Comparison of ENCODE assay signal across 13 cellular contexts in the genomic region with DNA sequence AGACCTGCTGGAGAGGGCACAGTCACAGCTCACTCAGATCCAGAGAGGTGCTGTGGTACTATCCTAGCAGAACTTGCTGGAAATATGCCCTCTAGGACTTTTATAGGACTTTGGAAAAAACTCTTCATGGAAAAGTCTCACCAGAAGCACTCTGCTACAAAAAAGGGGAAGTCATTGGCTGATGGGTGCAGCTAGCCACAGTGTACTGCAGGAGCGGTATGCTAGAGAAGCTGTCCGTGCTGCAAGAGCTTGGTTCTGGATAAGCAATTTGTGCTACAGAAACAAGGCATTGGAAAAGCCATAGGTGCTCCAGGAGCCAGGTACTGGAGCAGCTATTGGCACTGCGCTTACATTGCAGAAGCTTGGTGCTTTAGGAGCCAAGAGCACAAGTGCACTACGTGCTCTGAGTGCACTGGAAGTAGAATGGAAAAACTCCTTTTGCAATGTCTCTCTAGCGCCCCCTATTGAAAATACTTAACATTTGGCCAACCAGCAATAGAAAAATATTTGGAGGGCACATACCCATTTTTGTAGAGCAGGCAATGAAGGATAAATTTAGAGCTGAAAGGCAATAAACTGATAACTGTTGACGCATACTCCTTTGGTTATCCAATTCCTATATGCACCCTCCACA.
A peak's percentile ranks its signal among the peaks of the same experiment; 100 is the strongest.
DNase-seq lines count a peak whose midpoint lies in the region; ATAC-seq, FAIRE-seq and TF ChIP-seq lines count a peak whose summit lies in the region.
"Had no signal": no experiment of that assay in that cellular context is flagged by ENCODE, and none has a peak within 500 bp of the region (broad histone marks: within the 10 kb centered on the region; RNA-seq: fewer than 3 reads in every experiment).

No MANE protein-coding gene starts in this region.

- no peaks in the 10 kb centered on the region for H3K4me1 Mint-ChIP-seq in stimulated activated memory B cell treated with anti-CD40 and anti-IgM and Interleukin-4, amounts not matched to agents 10 μg/mL and 1 μg/mL and 100 μg/mL, for 72 hours

- H2AFZ ChIP-seq in HepG2 (ENCODE audit: low read length) (no peak overlapping the region), OCI-LY1 (ENCODE audit: low read length) (no peak overlapping the region)

- POLR2A ChIA-PET in HepG2 (lab: Yijun Ruan, JAX), result no interaction called here

- TF ChIP-seq POLR2A in HepG2 (IDR thresholded peaks at IDR 0.05; ENCODE audit: insufficient read depth in 1 of 2, low read depth in 2 of 2, low read length in 2 of 2) (no peak), right lobe of liver (IDR thresholded peaks at IDR 0.05) (no peak)

- ATAC-seq in HepG2 (no peak), right lobe of liver (no peak), esophagus mucosa (no peak)
- no peak for ATAC-seq in stimulated activated memory B cell treated with anti-CD40 and anti-IgM and Interleukin-4, amounts not matched to agents 10 μg/mL and 1 μg/mL and 100 μg/mL, for 72 hours

- H3F3A ChIP-seq in OCI-LY1 (ENCODE audit: insufficient read depth, low read length), result no peaks in the 10 kb centered on the region

- no peak overlapping the region for H3K9ac ChIP-seq in HepG2 (ENCODE audit: insufficient read depth, low read depth, low read length)
- no peak overlapping the region for H3K9ac ChIP-seq in OCI-LY1 (ENCODE audit: low read length)

- H3K36me3 ChIP-seq in HepG2 (replicated peaks in 1 of 2; ENCODE audit: control insufficient read depth in 1 of 2, insufficient read depth in 2 of 2, low read length in 2 of 2) (no peaks in the 10 kb centered on the region), right lobe of liver (no peaks in the 10 kb centered on the region), OCI-LY1 (ENCODE audit: insufficient read depth, low read length) (no peaks in the 10 kb centered on the region)
- H3K36me3 ChIP-seq: ovary, SJSA1 had no signal

- no peaks in the 10 kb centered on the region for H3K9me3 ChIP-seq in HepG2 (ENCODE audit: low read length)
- no peaks in the 10 kb centered on the region for H3K9me3 ChIP-seq in right lobe of liver
- peaks cover 3% of the 10 kb centered on the region; the same call in 1 of the 2 replicates for H3K9me3 ChIP-seq in OCI-LY1 (ENCODE audit: low read length)
- H3K9me3 ChIP-seq: ovary, SJSA1 had no signal

- H3K9me3 Mint-ChIP-seq in stimulated activated memory B cell treated with anti-CD40 and anti-IgM and Interleukin-4, amounts not matched to agents 10 μg/mL and 1 μg/mL and 100 μg/mL, for 72 hours, result no peaks in the 10 kb centered on the region

- BruUV-seq in HepG2 (replicated peaks; lab: Mats Ljungman, UMichigan), result no TSS peak

- H3K27me3 ChIP-seq in HepG2 (ENCODE audit: control insufficient read depth in 1 of 2, insufficient read depth in 2 of 2, low read length in 2 of 2), result no peaks in the 10 kb centered on the region
- no peaks in the 10 kb centered on the region for H3K27me3 ChIP-seq in right lobe of liver
- no peaks in the 10 kb centered on the region for H3K27me3 ChIP-seq in OCI-LY1 (ENCODE audit: insufficient read depth, low read length)
- H3K27me3 ChIP-seq: ovary had no signal

- H3K27ac ChIP-seq in HepG2 (ENCODE audit: extremely low read length, insufficient read depth, low read length) (no peak overlapping the region), right lobe of liver (no peak overlapping the region), OCI-LY1 (ENCODE audit: low read depth, low read length, poor library complexity, severe bottlenecking) (no peak overlapping the region), substantia nigra (ENCODE audit: low read depth, low read length, poor library complexity, severe bottlenecking) (no peak overlapping the region)
- H3K27ac ChIP-seq: ovary, SJSA1 had no signal

- FAIRE-seq in HepG2 (lab: Jason Lieb, UNC), result no peak
- FAIRE-seq: kidney had no signal

- H3K9me2 ChIP-seq in OCI-LY1 (ENCODE audit: low read depth, low read length), result no peaks in the 10 kb centered on the region

- CTCF ChIA-PET in HepG2 (lab: Yijun Ruan, JAX; ENCODE audit: low intra/inter-chr PET ratio, low total read pairs), result no interaction called here

- peaks cover 4% of the 10 kb centered on the region for H3K27me3 Mint-ChIP-seq in stimulated activated memory B cell treated with anti-CD40 and anti-IgM and Interleukin-4, amounts not matched to agents 10 μg/mL and 1 μg/mL and 100 μg/mL, for 72 hours

- TF ChIP-seq EP300 in HepG2 (IDR thresholded peaks at IDR 0.05; ENCODE audit: low read depth in 2 of 2, low read length in 2 of 2), result no peak
- no peak for TF ChIP-seq EP300 in HepG2 (CRISPR knock-in tag; IDR thresholded peaks at IDR 0.05; ENCODE audit: borderline replicate concordance)

- H3K4me3 Mint-ChIP-seq in stimulated activated memory B cell treated with anti-CD40 and anti-IgM and Interleukin-4, amounts not matched to agents 10 μg/mL and 1 μg/mL and 100 μg/mL, for 72 hours, result no peak overlapping the region

- 43% methylated on average over 5 of the region's 6 CpGs for WGBS in HepG2 (ENCODE audit: low lambda C conversion rate)
- 60% methylated on average over 5 of the region's 6 CpGs for WGBS in right lobe of liver (ENCODE audit: insufficient coverage, low coverage, low lambda C conversion rate, missing lambda C conversion rate)

- in situ Hi-C loops in HepG2 (cut with HindIII; ENCODE audit: extremely low pct_ligation_motif_present, low pct_unique_long_range_greater_than_20kb), result no loop called here

- intact Hi-C loops in HepG2 (cut with micrococcal nuclease; ENCODE audit: unreplicated experiment), result no loop called here
- intact Hi-C loops in right lobe of liver (cut with DNase I), result no loop called here

- H3K79me2 ChIP-seq in HepG2 (ENCODE audit: insufficient read depth, low read length), result no peaks in the 10 kb centered on the region
- no peaks in the 10 kb centered on the region for H3K79me2 ChIP-seq in OCI-LY1 (ENCODE audit: insufficient read depth, low read length)

- no peak for DNase-seq in HepG2 (ENCODE audit: low spot score)
- DNase-seq in right lobe of liver, result no peak
- DNase-seq in dermis blood vessel endothelial cell, result peak; percentile 2
- DNase-seq in NCI-H1694 (lab: John Stamatoyannopoulos, UW), result no peak
- no peak for DNase-seq in substantia nigra (lab: John Stamatoyannopoulos, UW)
- DNase-seq: activated CD8-positive, alpha-beta memory T cell treated with anti-CD3 and anti-CD28 coated beads for 24 hours; kidney; NCI-H1930; ovary had no signal

- H3K4me2 ChIP-seq in HepG2 (ENCODE audit: low read depth, low read length) (no peak overlapping the region), OCI-LY1 (ENCODE audit: low read length) (no peak overlapping the region)

- TF ChIP-seq RAD21 in HepG2 (CRISPR knock-in tag; IDR thresholded peaks at IDR 0.05), result no peak

- H3K36me3 Mint-ChIP-seq in stimulated activated memory B cell treated with anti-CD40 and anti-IgM and Interleukin-4, amounts not matched to agents 10 μg/mL and 1 μg/mL and 100 μg/mL, for 72 hours, result no peaks in the 10 kb centered on the region

- TF ChIP-seq CTCF in HepG2 (CRISPR knock-in tag; IDR thresholded peaks at IDR 0.05) (peak; percentile 28; the same call in 1 of the 2 replicates), right lobe of liver (IDR thresholded peaks at IDR 0.05) (peak in 2 of 4 donors; percentile 14 to 26), OCI-LY1 (IDR thresholded peaks at IDR 0.05; ENCODE audit: low read length) (peak; percentile 39; the same call in 1 of the 2 replicates)

- no peak overlapping the region for H3K27ac Mint-ChIP-seq in stimulated activated memory B cell treated with anti-CD40 and anti-IgM and Interleukin-4, amounts not matched to agents 10 μg/mL and 1 μg/mL and 100 μg/mL, for 72 hours

- H3K4me1 ChIP-seq in HepG2 (ENCODE audit: insufficient read depth, low read length) (no peaks in the 10 kb centered on the region), right lobe of liver (no peaks in the 10 kb centered on the region), OCI-LY1 (ENCODE audit: insufficient read depth, low read length, severe bottlenecking) (no peaks in the 10 kb centered on the region)

- H3K4me3 ChIP-seq in HepG2 (replicated peaks in 1 of 3; ENCODE audit: insufficient read depth in 1 of 3, low read depth in 2 of 3, low read length in 3 of 3) (no peak overlapping the region), right lobe of liver (no peak overlapping the region), OCI-LY1 (ENCODE audit: low read depth, low read length, poor library complexity, severe bottlenecking) (no peak overlapping the region)
- H3K4me3 ChIP-seq: ovary, SJSA1 had no signal

- H4K20me1 ChIP-seq in HepG2 (ENCODE audit: insufficient read depth, low read length) (no peaks in the 10 kb centered on the region), OCI-LY1 (ENCODE audit: insufficient read depth, low read length) (no peaks in the 10 kb centered on the region)

TF ChIP-seq in HepG2, 621 proteins besides CTCF, POLR2A, EP300 and RAD21 (continues in another document):
- TF ChIP-seq, protein P1, sequence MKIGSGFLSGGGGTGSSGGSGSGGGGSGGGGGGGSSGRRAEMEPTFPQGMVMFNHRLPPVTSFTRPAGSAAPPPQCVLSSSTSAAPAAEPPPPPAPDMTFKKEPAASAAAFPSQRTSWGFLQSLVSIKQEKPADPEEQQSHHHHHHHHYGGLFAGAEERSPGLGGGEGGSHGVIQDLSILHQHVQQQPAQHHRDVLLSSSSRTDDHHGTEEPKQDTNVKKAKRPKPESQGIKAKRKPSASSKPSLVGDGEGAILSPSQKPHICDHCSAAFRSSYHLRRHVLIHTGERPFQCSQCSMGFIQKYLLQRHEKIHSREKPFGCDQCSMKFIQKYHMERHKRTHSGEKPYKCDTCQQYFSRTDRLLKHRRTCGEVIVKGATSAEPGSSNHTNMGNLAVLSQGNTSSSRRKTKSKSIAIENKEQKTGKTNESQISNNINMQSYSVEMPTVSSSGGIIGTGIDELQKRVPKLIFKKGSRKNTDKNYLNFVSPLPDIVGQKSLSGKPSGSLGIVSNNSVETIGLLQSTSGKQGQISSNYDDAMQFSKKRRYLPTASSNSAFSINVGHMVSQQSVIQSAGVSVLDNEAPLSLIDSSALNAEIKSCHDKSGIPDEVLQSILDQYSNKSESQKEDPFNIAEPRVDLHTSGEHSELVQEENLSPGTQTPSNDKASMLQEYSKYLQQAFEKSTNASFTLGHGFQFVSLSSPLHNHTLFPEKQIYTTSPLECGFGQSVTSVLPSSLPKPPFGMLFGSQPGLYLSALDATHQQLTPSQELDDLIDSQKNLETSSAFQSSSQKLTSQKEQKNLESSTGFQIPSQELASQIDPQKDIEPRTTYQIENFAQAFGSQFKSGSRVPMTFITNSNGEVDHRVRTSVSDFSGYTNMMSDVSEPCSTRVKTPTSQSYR (CRISPR knock-in tag; IDR thresholded peaks at IDR 0.05; ENCODE audit: borderline replicate concordance), result no peak
- TF ChIP-seq, protein P2, sequence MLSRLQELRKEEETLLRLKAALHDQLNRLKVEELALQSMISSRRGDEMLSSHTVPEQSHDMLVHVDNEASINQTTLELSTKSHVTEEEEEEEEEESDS (CRISPR knock-in tag; IDR thresholded peaks at IDR 0.05; ENCODE audit: borderline replicate concordance), result no peak
- no peak for TF ChIP-seq NAIF1 (CRISPR knock-in tag; IDR thresholded peaks at IDR 0.05; ENCODE audit: borderline replicate concordance)
